8 cellular contexts compared by ENCODE assay signal in the genomic region with DNA sequence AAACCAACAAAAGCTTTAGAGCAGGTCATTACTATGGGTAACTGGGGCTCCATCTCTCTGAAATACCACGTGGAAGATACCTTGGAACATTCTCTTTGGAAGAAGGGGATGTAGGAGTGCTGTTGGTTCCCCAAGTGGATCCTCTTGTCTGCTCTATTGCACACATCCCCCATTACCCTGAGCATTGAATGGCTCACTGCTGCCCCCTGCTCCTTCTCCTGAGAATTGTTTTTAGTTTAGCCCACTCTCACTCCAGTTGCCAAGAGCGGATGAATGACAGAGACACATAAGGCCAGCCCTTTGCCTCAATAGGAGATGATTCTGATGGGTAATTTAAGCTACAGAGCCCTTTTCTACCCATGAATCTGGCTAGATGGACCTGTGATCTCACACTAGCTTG.
DNase-seq lines count a peak whose midpoint lies in the region; ATAC-seq and TF ChIP-seq lines count a peak whose summit lies in the region.

No MANE protein-coding gene starts in this region.

- CTCF ChIA-PET in HEK293T (lab: Yijun Ruan, JAX): interaction anchor here (0.9 to 1.3 kb wide), 3 partner anchors 405 to 676 kb away, joined by 3 to 4 read pairs (median 3); no protein-coding TSS in a partner anchor
- CTCF ChIA-PET in activated CD4-positive, alpha-beta memory T cell treated with anti-CD3 and anti-CD28 coated beads for 36 hours (lab: Charles Lee): interaction anchor here (0.7 to 5.0 kb wide), 23 partner anchors 10 to 1085 kb away, joined by 3 to 72 read pairs (median 4); no protein-coding TSS in a partner anchor

- H3K4me3 Mint-ChIP-seq in activated CD4-positive, alpha-beta memory T cell treated with anti-CD3 and anti-CD28 coated beads for 36 hours: no peak overlapping the region
- H3K4me3 Mint-ChIP-seq in neural progenitor cell: no peak overlapping the region

- H3K4me1 ChIP-seq in neural progenitor cell (no peaks in the 10 kb centered on the region), upper lobe of right lung (no peaks in the 10 kb centered on the region)

- intact Hi-C loops in activated CD4-positive, alpha-beta memory T cell treated with anti-CD3 and anti-CD28 coated beads for 36 hours (cut with micrococcal nuclease): loop anchor here (1.0 to 10.0 kb wide), 5 partner anchors 127 to 1085 kb away; no protein-coding TSS in a partner anchor
- intact Hi-C loops in upper lobe of right lung (cut with DNase I): no loop called here

- H3K4me2 ChIP-seq in neural progenitor cell: no peak overlapping the region

- no peaks in the 10 kb centered on the region for H3K36me3 ChIP-seq in neural progenitor cell
- no peaks in the 10 kb centered on the region for H3K36me3 ChIP-seq in upper lobe of right lung

- no peaks in the 10 kb centered on the region for H3K27me3 Mint-ChIP-seq in activated CD4-positive, alpha-beta memory T cell treated with anti-CD3 and anti-CD28 coated beads for 36 hours
- H3K27me3 Mint-ChIP-seq in neural progenitor cell (ENCODE audit: insufficient read depth, low read depth): no peaks in the 10 kb centered on the region

- peaks cover 5% of the 10 kb centered on the region for H3K4me1 Mint-ChIP-seq in activated CD4-positive, alpha-beta memory T cell treated with anti-CD3 and anti-CD28 coated beads for 36 hours (ENCODE audit: low read depth)
- no peaks in the 10 kb centered on the region for H3K4me1 Mint-ChIP-seq in neural progenitor cell

- ATAC-seq in upper lobe of right lung: peak; percentile 91

- H3K36me3 Mint-ChIP-seq in activated CD4-positive, alpha-beta memory T cell treated with anti-CD3 and anti-CD28 coated beads for 36 hours: peaks cover 8% of the 10 kb centered on the region
- no peaks in the 10 kb centered on the region for H3K36me3 Mint-ChIP-seq in neural progenitor cell

- H3K9ac ChIP-seq in neural progenitor cell: no peak overlapping the region

- H3K27ac ChIP-seq in epithelial cell of prostate: no peak overlapping the region
- H3K27ac ChIP-seq in neural progenitor cell: no peak overlapping the region
- H3K27ac ChIP-seq in upper lobe of right lung: no peak overlapping the region

- H3K27ac Mint-ChIP-seq in activated CD4-positive, alpha-beta memory T cell treated with anti-CD3 and anti-CD28 coated beads for 36 hours: no peak overlapping the region
- no peak overlapping the region for H3K27ac Mint-ChIP-seq in neural progenitor cell

- peak; percentile 54 for DNase-seq in DMS 273 (lab: John Stamatoyannopoulos, UW; ENCODE audit: unreplicated experiment)
- no peak for DNase-seq in DMS 273 treated with DMSO at 0.1 percent for 48 hours (lab: John Stamatoyannopoulos, UW)
- peak; percentile 50 for DNase-seq in HEK293T (ENCODE audit: extremely low spot score)
- DNase-seq in NAMALWA (ENCODE audit: low spot score): peak; percentile 51
- peak; percentile 73 for DNase-seq in activated CD4-positive, alpha-beta memory T cell treated with anti-CD3 and anti-CD28 coated beads for 36 hours
- DNase-seq in epithelial cell of prostate (ENCODE audit: low read depth, low spot score): peak; percentile 0
- peak; percentile 62 for DNase-seq in neural progenitor cell (ENCODE audit: low spot score)
- no peak for DNase-seq in upper lobe of right lung

- no peaks in the 10 kb centered on the region for H3F3A ChIP-seq in neural progenitor cell (ENCODE audit: low read depth)

- H3K4me3 ChIP-seq in neural progenitor cell: no peak overlapping the region
- H3K4me3 ChIP-seq in upper lobe of right lung: no peak overlapping the region

- no peaks in the 10 kb centered on the region for H3K9me3 ChIP-seq in neural progenitor cell (ENCODE audit: low read depth)
- no peaks in the 10 kb centered on the region for H3K9me3 ChIP-seq in upper lobe of right lung

- no peaks in the 10 kb centered on the region for H3K79me2 ChIP-seq in neural progenitor cell (ENCODE audit: low read depth)

- no peaks in the 10 kb centered on the region for H4K20me1 ChIP-seq in neural progenitor cell (ENCODE audit: low read depth)

- H3K9me3 Mint-ChIP-seq in activated CD4-positive, alpha-beta memory T cell treated with anti-CD3 and anti-CD28 coated beads for 36 hours: peaks cover 11% of the 10 kb centered on the region
- H3K9me3 Mint-ChIP-seq in neural progenitor cell: peaks cover 3% of the 10 kb centered on the region

- POLR2A ChIA-PET in HEK293T (lab: Yijun Ruan, JAX): no interaction called here
- POLR2A ChIA-PET in activated CD4-positive, alpha-beta memory T cell treated with anti-CD3 and anti-CD28 coated beads for 36 hours (lab: Charles Lee): no interaction called here

- H2AFZ ChIP-seq in neural progenitor cell (replicated peaks): no peak overlapping the region

- H3K27me3 ChIP-seq in neural progenitor cell (no peaks in the 10 kb centered on the region), upper lobe of right lung (no peaks in the 10 kb centered on the region)

- TF ChIP-seq CTCF in neural progenitor cell (IDR thresholded peaks at IDR 0.05): peak; percentile 76
- peak; percentile 65 for TF ChIP-seq CTCF in upper lobe of right lung (IDR thresholded peaks at IDR 0.05)

TF ChIP-seq in HEK293T, 16 proteins besides CTCF, POLR2A, EP300 and RAD21:
- TF ChIP-seq ELF4 (IDR thresholded peaks at IDR 0.05): no peak
- no peak for TF ChIP-seq LEF1 (IDR thresholded peaks at IDR 0.05; ENCODE audit: borderline replicate concordance)
- 0 out of 2 replicates have a peak, but pooled peaks have one; percentile 15 for TF ChIP-seq PKNOX1 (IDR thresholded peaks at IDR 0.05)

Comparison
In these comparisons a context has a peak if more than half of its experiments do, and no peak if none do; other contexts are left out.
1. DNase-seq: peak in DMS 273 (single experiment), HEK293T (single experiment), NAMALWA (single experiment), activated CD4-positive, alpha-beta memory T cell treated with anti-CD3 and anti-CD28 coated beads for 36 hours (single experiment), epithelial cell of prostate (single experiment) and neural progenitor cell (single experiment); none in DMS 273 treated with DMSO at 0.1 percent for 48 hours (single experiment) and upper lobe of right lung (single experiment).